Comparison of ENCODE assay signal across 1 cellular context in the genomic region with DNA sequence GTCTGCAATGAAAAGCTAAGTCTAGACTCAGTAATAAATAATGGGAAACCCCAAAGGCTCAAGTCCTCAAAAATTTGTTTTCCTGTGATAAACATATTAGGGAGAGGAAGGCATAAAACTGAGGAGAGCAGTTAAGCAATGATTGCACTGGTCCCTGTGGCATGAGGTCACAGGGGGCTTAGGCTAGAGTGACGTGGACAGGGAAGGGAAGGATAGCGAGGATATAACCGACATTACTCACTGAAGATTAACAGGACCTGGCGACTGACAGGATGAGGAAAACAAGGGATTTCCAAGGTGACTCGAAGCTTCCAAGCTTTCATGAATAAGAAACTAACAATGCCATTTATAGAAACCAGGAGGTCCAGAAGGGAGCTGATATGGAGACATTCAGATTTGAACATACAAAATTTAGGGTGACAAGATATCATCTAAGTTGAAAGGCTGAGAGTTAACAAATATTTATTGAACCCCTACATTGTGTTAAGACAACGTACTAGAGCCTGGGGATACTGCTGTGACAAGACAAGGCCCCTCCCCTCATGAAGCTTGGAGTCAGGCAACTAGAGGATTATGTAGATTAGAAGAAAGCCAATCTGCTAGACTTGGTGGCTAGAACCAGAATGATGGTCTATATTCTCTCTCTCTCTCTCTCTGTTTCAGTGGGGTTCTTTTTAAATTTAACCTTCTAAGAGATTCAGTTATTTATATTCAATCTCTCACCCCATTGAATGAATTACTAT.
TF ChIP-seq lines count a peak whose summit lies in the region.

No MANE protein-coding gene starts in this region.

TF ChIP-seq in IMR-90, 13 proteins besides CTCF, POLR2A, EP300 and RAD21:
- TF ChIP-seq CHD1 (IDR thresholded peaks at IDR 0.05; ENCODE audit: low read depth, low read length) = no peak
- no peak for TF ChIP-seq SMC3 (IDR thresholded peaks at IDR 0.05; ENCODE audit: low read depth, low read length)
- TF ChIP-seq, protein P1, sequence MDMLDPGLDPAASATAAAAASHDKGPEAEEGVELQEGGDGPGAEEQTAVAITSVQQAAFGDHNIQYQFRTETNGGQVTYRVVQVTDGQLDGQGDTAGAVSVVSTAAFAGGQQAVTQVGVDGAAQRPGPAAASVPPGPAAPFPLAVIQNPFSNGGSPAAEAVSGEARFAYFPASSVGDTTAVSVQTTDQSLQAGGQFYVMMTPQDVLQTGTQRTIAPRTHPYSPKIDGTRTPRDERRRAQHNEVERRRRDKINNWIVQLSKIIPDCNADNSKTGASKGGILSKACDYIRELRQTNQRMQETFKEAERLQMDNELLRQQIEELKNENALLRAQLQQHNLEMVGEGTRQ (IDR thresholded peaks at IDR 0.05; ENCODE audit: low read depth, low read length) = no peak
- TF ChIP-seq MAFK (IDR thresholded peaks at IDR 0.05; ENCODE audit: low read depth, low read length) = no peak
- TF ChIP-seq NFE2L2 (IDR thresholded peaks at IDR 0.05; ENCODE audit: low read depth, low read length) = no peak
- no peak for TF ChIP-seq MAZ (IDR thresholded peaks at IDR 0.05; ENCODE audit: borderline replicate concordance, low read depth, low read length)
- TF ChIP-seq RCOR1 (IDR thresholded peaks at IDR 0.05; ENCODE audit: insufficient replicate concordance, low read length) = no peak
- no peak for TF ChIP-seq FOS (IDR thresholded peaks at IDR 0.05; ENCODE audit: low read depth, low read length)
- no peak for TF ChIP-seq RFX5 (IDR thresholded peaks at IDR 0.05; ENCODE audit: low read depth, low read length)
- TF ChIP-seq, protein P2, sequence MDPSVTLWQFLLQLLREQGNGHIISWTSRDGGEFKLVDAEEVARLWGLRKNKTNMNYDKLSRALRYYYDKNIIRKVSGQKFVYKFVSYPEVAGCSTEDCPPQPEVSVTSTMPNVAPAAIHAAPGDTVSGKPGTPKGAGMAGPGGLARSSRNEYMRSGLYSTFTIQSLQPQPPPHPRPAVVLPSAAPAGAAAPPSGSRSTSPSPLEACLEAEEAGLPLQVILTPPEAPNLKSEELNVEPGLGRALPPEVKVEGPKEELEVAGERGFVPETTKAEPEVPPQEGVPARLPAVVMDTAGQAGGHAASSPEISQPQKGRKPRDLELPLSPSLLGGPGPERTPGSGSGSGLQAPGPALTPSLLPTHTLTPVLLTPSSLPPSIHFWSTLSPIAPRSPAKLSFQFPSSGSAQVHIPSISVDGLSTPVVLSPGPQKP (IDR thresholded peaks at IDR 0.05; ENCODE audit: borderline replicate concordance, low read depth, low read length) = no peak
- TF ChIP-seq CEBPB (IDR thresholded peaks at IDR 0.05; ENCODE audit: low read depth, low read length) = no peak
- no peak for TF ChIP-seq MXI1 (IDR thresholded peaks at IDR 0.05; ENCODE audit: borderline replicate concordance, low read depth, low read length)
- no peak for TF ChIP-seq BHLHE40 (IDR thresholded peaks at IDR 0.05; ENCODE audit: low read depth, low read length)
TF ChIP-seq in IMR-90: peak in this region for 0.
